In the genomic region with DNA sequence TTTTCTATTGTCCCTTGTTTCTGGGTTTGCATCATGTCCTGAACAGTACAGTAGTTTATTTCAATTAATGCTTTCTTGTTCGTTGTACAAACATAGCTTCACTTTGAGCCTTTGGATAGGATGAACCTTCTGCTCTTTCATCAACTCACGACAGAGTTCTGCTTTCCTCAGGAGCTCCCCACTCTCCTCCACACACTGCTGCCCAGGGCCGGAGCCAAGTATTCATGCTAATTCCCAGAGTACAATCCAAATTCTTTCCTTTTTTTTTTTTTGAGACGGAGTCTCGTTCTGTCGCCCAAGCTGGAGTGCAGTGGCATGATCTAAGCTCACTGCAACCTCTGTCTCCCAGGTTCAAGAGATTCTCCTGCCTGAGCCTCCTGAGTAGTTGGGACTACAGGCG, we compare ENCODE assay signal across 26 cellular contexts.
"Had no signal": no experiment of that assay in that cellular context is flagged by ENCODE, and none has a peak within 500 bp of the region (broad histone marks: within the 10 kb centered on the region; RNA-seq: fewer than 3 reads in every experiment).

No MANE protein-coding gene starts in this region.

- H3K27me3 ChIP-seq: colonic mucosa, gastrocnemius medialis, left lung had no signal

- H3K4me1 Mint-ChIP-seq: endodermal cell had no signal

- FAIRE-seq: endometrium, islet of Langerhans, keratinocyte had no signal

- DNase-seq: colonic mucosa; cortex of kidney; effector CD8-positive, alpha-beta T cell; effector memory CD8-positive, alpha-beta T cell; endodermal cell; erythroblast; esophagus squamous epithelium; foreskin fibroblast; foreskin melanocyte; gastrocnemius medialis; glutamatergic neuron; head of caudate nucleus; heart right ventricle; hippocampal formation; left cardiac atrium; left lung; left ventricle myocardium superior; lower lobe of right lung; mesenchymal stem cell; midbrain had no signal

- H3K4me3 ChIP-seq: colonic mucosa, esophagus squamous epithelium, gastrocnemius medialis, heart right ventricle, left lung, lower lobe of right lung had no signal

- ATAC-seq: effector memory CD8-positive, alpha-beta T cell; esophagus mucosa; gastrocnemius medialis; heart right ventricle; left cardiac atrium; left lung; left ventricle myocardium superior; lower lobe of right lung had no signal

- H3K27ac ChIP-seq: colonic mucosa, epithelial cell of prostate, esophagus squamous epithelium, gastrocnemius medialis, heart right ventricle, left lung, lower lobe of right lung had no signal

- H3K9me3 Mint-ChIP-seq: dendritic cell treated with granulocyte-macrophage colony-stimulating factor and Interleukin-4, amounts not matched to agents 40 ng/mL and 50 ng/mL, for 4 days; effector memory CD8-positive, alpha-beta T cell; endodermal cell had no signal

- H3K4me1 ChIP-seq: colonic mucosa, esophagus squamous epithelium, gastrocnemius medialis, heart right ventricle, left lung, lower lobe of right lung had no signal

- H3K36me3 ChIP-seq: colonic mucosa, esophagus squamous epithelium, gastrocnemius medialis, heart right ventricle, left lung, lower lobe of right lung had no signal

- H3K9me3 ChIP-seq: colonic mucosa, esophagus squamous epithelium, gastrocnemius medialis, heart right ventricle, left lung, lower lobe of right lung had no signal

- H3K27ac Mint-ChIP-seq: dendritic cell treated with granulocyte-macrophage colony-stimulating factor and Interleukin-4, amounts not matched to agents 40 ng/mL and 50 ng/mL, for 4 days; effector memory CD8-positive, alpha-beta T cell; endodermal cell had no signal

- H3K4me3 Mint-ChIP-seq: dendritic cell treated with granulocyte-macrophage colony-stimulating factor and Interleukin-4, amounts not matched to agents 40 ng/mL and 50 ng/mL, for 4 days; effector memory CD8-positive, alpha-beta T cell; endodermal cell had no signal
